In genomic region chr7:29957921-29958320, GRCh38 we compare ENCODE assay signal across 15 cellular contexts. TPM values are rescaled to one million over a fixed set of nuclear protein-coding genes. Genes with fewer than 3 reads are reported as not detected.
DNase-seq lines count a peak whose midpoint lies in the region; ATAC-seq, FAIRE-seq and TF ChIP-seq lines count a peak whose summit lies in the region.
"Had no signal": no experiment of that assay in that cellular context is flagged by ENCODE, and none has a peak within 500 bp of the region (broad histone marks: within the 10 kb centered on the region; RNA-seq: fewer than 3 reads in every experiment).

No MANE protein-coding gene starts in this region.

- H3K4me3 ChIP-seq in BE2C (ENCODE audit: low read depth, low read length) = no peak overlapping the region
- H3K4me3 ChIP-seq: adrenal gland, K562, PC-9, uterus had no signal

- DNase-seq in BE2C = peak; percentile 70
- DNase-seq in GM12891 (ENCODE audit: insufficient read length, low spot score) = no peak
- peak; percentile 93 for DNase-seq in NCI-H2171 treated with DMSO at 0.1 percent for 48 hours (lab: John Stamatoyannopoulos, UW)
- DNase-seq in HUDEP-2 (lab: John Stamatoyannopoulos, UW; ENCODE audit: unreplicated experiment in 76 of 76) = no peak
- DNase-seq in iPS-NIHi11 (ENCODE audit: low spot score) = no peak
- DNase-seq: adrenal gland, cortex of kidney, mesenchymal stem cell, PC-9, uterus had no signal

- no peaks in the 10 kb centered on the region for H3K9me3 ChIP-seq in BE2C
- H3K9me3 ChIP-seq: adrenal gland, uterus had no signal

- ATAC-seq in SK-N-SH treated with all-trans-retinoic acid at 6 μM for 48 hours (no peak), GM18861 (IDR thresholded peaks at IDR 0.05; ENCODE audit: unreplicated experiment) (no peak), GM18868 (IDR thresholded peaks at IDR 0.05; ENCODE audit: unreplicated experiment) (no peak)
- ATAC-seq: K562 had no signal

- no peaks in the 10 kb centered on the region for H3K27me3 ChIP-seq in BE2C
- H3K27me3 ChIP-seq: adrenal gland, uterus had no signal

- TF ChIP-seq CTCF in BE2C (IDR thresholded peaks at IDR 0.05; ENCODE audit: low read depth, low read length) = no peak

- H3K36me3 ChIP-seq in BE2C = peaks cover 28% of the 10 kb centered on the region
- H3K36me3 ChIP-seq: uterus had no signal

- H3K4me1 ChIP-seq in BE2C = peaks cover 12% of the 10 kb centered on the region
- H3K4me1 ChIP-seq: adrenal gland, uterus had no signal

- TF ChIP-seq POLR2A in GM12891 (IDR thresholded peaks at IDR 0.05; ENCODE audit: low read depth, low read length) = no peak

- FAIRE-seq in GM12891 (lab: Jason Lieb, UNC) = peak; percentile 56
- FAIRE-seq: GM19239, K562 had no signal

TF ChIP-seq in GM12891, 5 proteins besides CTCF, POLR2A, EP300 and RAD21:
- no peak for TF ChIP-seq SPI1 (IDR thresholded peaks at IDR 0.05; ENCODE audit: low read depth, low read length)
- no peak for TF ChIP-seq POLR2AphosphoS5 (IDR thresholded peaks at IDR 0.05; ENCODE audit: low read depth, low read length)
- TF ChIP-seq POU2F2 (IDR thresholded peaks at IDR 0.05; ENCODE audit: low read depth, low read length) = no peak
- TF ChIP-seq TAF1 (IDR thresholded peaks at IDR 0.05; ENCODE audit: low read depth, low read length) = no peak
- no peak for TF ChIP-seq PAX5 (IDR thresholded peaks at IDR 0.05; ENCODE audit: insufficient read depth, low read length, severe bottlenecking)

TF ChIP-seq in SK-N-SH treated with all-trans-retinoic acid at 6 μM for 48 hours, 23 proteins besides CTCF, POLR2A, EP300 and RAD21:
- TF ChIP-seq TCF4 (CRISPR knock-in tag; IDR thresholded peaks at IDR 0.05; ENCODE audit: borderline replicate concordance) = peak; percentile 36; the same call in 1 of the 2 replicates
- no peak for TF ChIP-seq BACH2 (CRISPR knock-in tag; IDR thresholded peaks at IDR 0.05; ENCODE audit: borderline replicate concordance)

RNA-seq across cellular contexts. Expression of gene SCRN1, which starts 31.7 kb away (rescaled TPM):
- 90.4 TPM for polyA plus RNA-seq in BE2C (2012; ENCODE audit: insufficient read depth, insufficient read length, low read depth)
- polyA plus RNA-seq in GM12891 (2012; ENCODE audit: low read depth, missing spikeins) = 38.2 TPM

Comparison
In these comparisons a context has a peak if more than half of its experiments do, and no peak if none do; other contexts are left out.
1. DNase-seq: peak in BE2C (single experiment) and NCI-H2171 treated with DMSO at 0.1 percent for 48 hours (single experiment); none in GM12891 (single experiment), HUDEP-2 (0 of 76) and iPS-NIHi11 (single experiment).